ENCODE assay signal across 23 cellular contexts in the genomic region with DNA sequence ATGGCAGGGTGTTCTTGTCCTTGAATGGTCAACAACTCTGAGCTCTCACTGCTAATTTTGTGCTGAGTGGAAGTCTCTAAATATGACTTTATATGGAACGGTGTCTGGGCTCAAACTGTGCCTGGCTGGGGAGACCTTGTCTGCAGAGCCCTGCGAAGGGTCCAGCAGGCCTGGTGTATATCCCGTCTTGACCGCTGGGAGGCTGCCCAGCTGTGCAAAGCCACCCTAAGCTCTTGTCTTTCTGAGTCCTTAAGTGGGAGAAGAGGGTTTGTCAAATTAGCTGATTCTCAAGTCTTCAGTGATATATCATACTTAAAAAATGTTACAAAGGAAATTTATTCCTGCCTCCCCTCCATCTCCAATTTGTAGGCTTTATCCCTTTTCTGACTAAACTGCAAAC.
"Had no signal": no experiment of that assay in that cellular context is flagged by ENCODE, and none has a peak within 500 bp of the region (broad histone marks: within the 10 kb centered on the region; RNA-seq: fewer than 3 reads in every experiment).

No MANE protein-coding gene starts in this region.

- H3K27ac Mint-ChIP-seq: activated CD4-positive, alpha-beta T cell treated with anti-CD3 and anti-CD28 coated beads, Interleukin-2, amount 10 ng/mL, durations not matched to agents 7 days and 5 days; activated CD8-positive, alpha-beta memory T cell treated with anti-CD3 and anti-CD28 coated beads, Interleukin-2, amount 10 ng/mL, durations not matched to agents 7 days and 5 days; activated CD8-positive, alpha-beta T cell treated with anti-CD3 and anti-CD28 coated beads for 36 hours; activated naive CD4-positive, alpha-beta T cell treated with anti-CD3 and anti-CD28 coated beads, Interleukin-2, amount 10 ng/mL, durations not matched to agents 7 days and 5 days; natural killer cell had no signal

- ATAC-seq: activated CD8-positive, alpha-beta memory T cell treated with anti-CD3 and anti-CD28 coated beads, Interleukin-2, amount 10 ng/mL, durations not matched to agents 7 days and 5 days; activated CD8-positive, alpha-beta T cell treated with anti-CD3 and anti-CD28 coated beads for 36 hours; gastroesophageal sphincter; left cardiac atrium; pancreas; right cardiac atrium; stimulated activated naive CD8-positive, alpha-beta T cell treated with anti-CD3 and anti-CD28 coated beads, Interleukin-15, amount 100 ng/mL, for 72 hours had no signal

- H3K9me3 ChIP-seq: esophagus squamous epithelium, pancreas, transverse colon had no signal

- H3K4me1 Mint-ChIP-seq: activated CD4-positive, alpha-beta T cell treated with anti-CD3 and anti-CD28 coated beads, Interleukin-2, amount 10 ng/mL, durations not matched to agents 7 days and 5 days; activated CD8-positive, alpha-beta memory T cell treated with anti-CD3 and anti-CD28 coated beads, Interleukin-2, amount 10 ng/mL, durations not matched to agents 7 days and 5 days; activated naive CD4-positive, alpha-beta T cell treated with anti-CD3 and anti-CD28 coated beads, Interleukin-2, amount 10 ng/mL, durations not matched to agents 7 days and 5 days; natural killer cell; stimulated activated naive CD8-positive, alpha-beta T cell treated with anti-CD3 and anti-CD28 coated beads, Interleukin-15, amount 100 ng/mL, for 72 hours had no signal

- H3K4me3 Mint-ChIP-seq: activated CD4-positive, alpha-beta T cell treated with anti-CD3 and anti-CD28 coated beads, Interleukin-2, amount 10 ng/mL, durations not matched to agents 7 days and 5 days; activated CD8-positive, alpha-beta memory T cell treated with anti-CD3 and anti-CD28 coated beads, Interleukin-2, amount 10 ng/mL, durations not matched to agents 7 days and 5 days; activated CD8-positive, alpha-beta T cell treated with anti-CD3 and anti-CD28 coated beads for 36 hours; activated naive CD4-positive, alpha-beta T cell treated with anti-CD3 and anti-CD28 coated beads, Interleukin-2, amount 10 ng/mL, durations not matched to agents 7 days and 5 days; natural killer cell; stimulated activated naive CD8-positive, alpha-beta T cell treated with anti-CD3 and anti-CD28 coated beads, Interleukin-15, amount 100 ng/mL, for 72 hours had no signal

- H3K27ac ChIP-seq: coronary artery, esophagus squamous epithelium, gastroesophageal sphincter, pancreas, transverse colon had no signal

- H3K36me3 ChIP-seq: esophagus squamous epithelium, gastroesophageal sphincter, pancreas, transverse colon had no signal

- FAIRE-seq: islet of Langerhans, pancreas, urothelium cell line had no signal

- H3K36me3 Mint-ChIP-seq: activated CD8-positive, alpha-beta memory T cell treated with anti-CD3 and anti-CD28 coated beads, Interleukin-2, amount 10 ng/mL, durations not matched to agents 7 days and 5 days; activated naive CD4-positive, alpha-beta T cell treated with anti-CD3 and anti-CD28 coated beads, Interleukin-2, amount 10 ng/mL, durations not matched to agents 7 days and 5 days; natural killer cell had no signal

- H3K4me3 ChIP-seq: coronary artery, esophagus squamous epithelium, gastroesophageal sphincter, pancreas, transverse colon had no signal

- H3K4me1 ChIP-seq: esophagus squamous epithelium, gastroesophageal sphincter, pancreas, transverse colon had no signal

- H3K9me3 Mint-ChIP-seq: activated CD4-positive, alpha-beta T cell treated with anti-CD3 and anti-CD28 coated beads, Interleukin-2, amount 10 ng/mL, durations not matched to agents 7 days and 5 days; activated CD8-positive, alpha-beta T cell treated with anti-CD3 and anti-CD28 coated beads for 36 hours; activated naive CD4-positive, alpha-beta T cell treated with anti-CD3 and anti-CD28 coated beads, Interleukin-2, amount 10 ng/mL, durations not matched to agents 7 days and 5 days; natural killer cell had no signal

- DNase-seq: activated CD4-positive, alpha-beta T cell treated with anti-CD3 and anti-CD28 coated beads, Interleukin-2, amount 10 ng/mL, durations not matched to agents 7 days and 5 days; activated CD4-positive, CD25-positive, alpha-beta regulatory T cell treated with anti-CD3 and anti-CD28 coated beads, Interleukin-2, amount 50 U/mL, for 72 hours; activated CD8-positive, alpha-beta memory T cell treated with anti-CD3 and anti-CD28 coated beads, Interleukin-2, amount 10 ng/mL, durations not matched to agents 7 days and 5 days; activated CD8-positive, alpha-beta T cell treated with anti-CD3 and anti-CD28 coated beads for 36 hours; activated effector memory CD4-positive, alpha-beta T cell treated with anti-CD3 and anti-CD28 coated beads, Interleukin-2, amount 50 U/mL, for 16 hours; activated naive CD4-positive, alpha-beta T cell treated with anti-CD3 and anti-CD28 coated beads, Interleukin-2, amount 10 ng/mL, durations not matched to agents 7 days and 5 days; activated T-cell treated with anti-CD3 and anti-CD28 coated beads for 4 hours; amygdala; cerebellar nuclear complex; esophagus squamous epithelium; head of caudate nucleus; left cardiac atrium; midbrain; natural killer cell; pancreas; right cardiac atrium; stimulated activated CD4-positive, alpha-beta T cell treated with anti-CD3 and anti-CD28 coated beads, Interleukin-12 subunit alpha, Interleukin-12 subunit beta, amount 100 ng/mL, for 4 hours; stimulated activated naive CD8-positive, alpha-beta T cell treated with anti-CD3 and anti-CD28 coated beads, Interleukin-15, amount 100 ng/mL, for 72 hours; transverse colon had no signal
